Comparison of ENCODE assay signal across 1 cellular context in the genomic region with DNA sequence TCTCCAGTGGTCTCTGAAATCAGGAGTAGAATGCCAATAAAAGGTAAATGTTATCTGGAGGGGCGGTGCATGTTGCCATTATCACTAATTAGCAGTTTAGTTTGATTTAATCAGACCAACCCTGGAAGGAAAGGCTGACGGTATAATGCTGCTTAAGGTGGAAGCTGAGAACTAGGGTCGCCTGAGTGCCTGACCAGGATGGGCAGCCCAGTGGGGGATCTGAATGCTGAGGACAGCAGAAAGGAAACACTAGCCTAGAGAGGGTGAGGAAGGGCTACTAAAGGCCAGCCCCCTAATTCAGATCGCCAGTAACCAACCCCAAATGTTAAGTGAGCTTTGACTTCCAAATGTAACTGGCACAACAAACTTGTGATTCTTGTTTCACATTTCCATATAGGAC.
TF ChIP-seq lines count a peak whose summit lies in the region.

No MANE protein-coding gene starts in this region.

TF ChIP-seq in H1, 55 proteins besides CTCF, POLR2A, EP300 and RAD21:
- no peak for TF ChIP-seq TAF1 (IDR thresholded peaks at IDR 0.05; ENCODE audit: low read depth, low read length)
- TF ChIP-seq, protein P1, sequence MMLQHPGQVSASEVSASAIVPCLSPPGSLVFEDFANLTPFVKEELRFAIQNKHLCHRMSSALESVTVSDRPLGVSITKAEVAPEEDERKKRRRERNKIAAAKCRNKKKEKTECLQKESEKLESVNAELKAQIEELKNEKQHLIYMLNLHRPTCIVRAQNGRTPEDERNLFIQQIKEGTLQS (IDR thresholded peaks at IDR 0.05; ENCODE audit: insufficient read depth, low read depth, low read length): no peak
- no peak for TF ChIP-seq SRF (IDR thresholded peaks at IDR 0.05; ENCODE audit: low read depth, low read length)
- TF ChIP-seq, protein P2, sequence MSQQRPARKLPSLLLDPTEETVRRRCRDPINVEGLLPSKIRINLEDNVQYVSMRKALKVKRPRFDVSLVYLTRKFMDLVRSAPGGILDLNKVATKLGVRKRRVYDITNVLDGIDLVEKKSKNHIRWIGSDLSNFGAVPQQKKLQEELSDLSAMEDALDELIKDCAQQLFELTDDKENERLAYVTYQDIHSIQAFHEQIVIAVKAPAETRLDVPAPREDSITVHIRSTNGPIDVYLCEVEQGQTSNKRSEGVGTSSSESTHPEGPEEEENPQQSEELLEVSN (IDR thresholded peaks at IDR 0.05): no peak
- no peak for TF ChIP-seq HDAC2 (IDR thresholded peaks at IDR 0.05; ENCODE audit: borderline replicate concordance in 1 of 2, low read depth in 2 of 2, low read length in 2 of 2)
- TF ChIP-seq JUND (IDR thresholded peaks at IDR 0.05; ENCODE audit: low read length): no peak
- TF ChIP-seq, protein P3, sequence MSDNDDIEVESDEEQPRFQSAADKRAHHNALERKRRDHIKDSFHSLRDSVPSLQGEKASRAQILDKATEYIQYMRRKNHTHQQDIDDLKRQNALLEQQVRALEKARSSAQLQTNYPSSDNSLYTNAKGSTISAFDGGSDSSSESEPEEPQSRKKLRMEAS (IDR thresholded peaks at IDR 0.05): no peak
- TF ChIP-seq KDM1A (IDR thresholded peaks at IDR 0.05; ENCODE audit: borderline replicate concordance, low read length): no peak
- no peak for TF ChIP-seq PHF8 (conservative IDR thresholded peaks at IDR 0.05; ENCODE audit: low read depth, low read length)
- TF ChIP-seq BRCA1 (IDR thresholded peaks at IDR 0.05; ENCODE audit: low read depth, low read length): no peak
